Comparison of ENCODE assay signal across 9 cellular contexts in genomic region chr6:44255848-44256247, GRCh38. TPM values are rescaled to one million over a fixed set of nuclear protein-coding genes. Genes with fewer than 3 reads are reported as not detected.
DNase-seq lines count a peak whose midpoint lies in the region; ATAC-seq and TF ChIP-seq lines count a peak whose summit lies in the region.
"Had no signal": no experiment of that assay in that cellular context is flagged by ENCODE, and none has a peak within 500 bp of the region (broad histone marks: within the 10 kb centered on the region; RNA-seq: fewer than 3 reads in every experiment).

No MANE protein-coding gene starts in this region.

- TF ChIP-seq CTCF in tibial nerve (IDR thresholded peaks at IDR 0.05), result no peak

- no peak for TF ChIP-seq EP300 in tibial nerve (IDR thresholded peaks at IDR 0.05)

- H3K27ac ChIP-seq in iPS-18a (ENCODE audit: low read length) (no peak overlapping the region), tibial nerve (peak overlapping the region; percentile 88 to 99 (median 93))

- peaks cover 7% of the 10 kb centered on the region for H3K4me1 ChIP-seq in iPS-18a (ENCODE audit: control insufficient read depth, low read depth, low read length)
- H3K4me1 ChIP-seq in tibial nerve, result peaks cover 0 to 58% (median 15%) of the 10 kb centered on the region in 4 donors

- H3K4me1 Mint-ChIP-seq in activated T-cell treated with anti-CD3 and anti-CD28 coated beads, Interleukin-2, amount 50 U/mL, for 24 hours (ENCODE audit: low read depth), result peaks cover 68% of the 10 kb centered on the region
- peaks cover 51% of the 10 kb centered on the region for H3K4me1 Mint-ChIP-seq in activated T-helper 2 cell treated with anti-CD3 and anti-CD28 coated beads, Interferon-gamma antibody, Interleukin-2, Interleukin-4, amounts not matched to agents 10 μg/mL and 5 μg/mL and 100 μg/mL, durations not matched to agents 14 hours and 24 hours and 36 hours (ENCODE audit: low read depth)

- H3K4me3 Mint-ChIP-seq in activated T-cell treated with anti-CD3 and anti-CD28 coated beads, Interleukin-2, amount 50 U/mL, for 24 hours, result peak overlapping the region; percentile 85
- peak overlapping the region; percentile 84 for H3K4me3 Mint-ChIP-seq in activated T-helper 2 cell treated with anti-CD3 and anti-CD28 coated beads, Interferon-gamma antibody, Interleukin-2, Interleukin-4, amounts not matched to agents 10 μg/mL and 5 μg/mL and 100 μg/mL, durations not matched to agents 14 hours and 24 hours and 36 hours (ENCODE audit: low read depth)

- intact Hi-C loops in activated T-helper 2 cell treated with anti-CD3 and anti-CD28 coated beads, Interferon-gamma antibody, Interleukin-2, Interleukin-4, amounts not matched to agents 10 μg/mL and 5 μg/mL and 100 μg/mL, durations not matched to agents 14 hours and 24 hours and 36 hours (cut with micrococcal nuclease), result loop anchor here (1.0 to 5.0 kb wide), 5 partner anchors 9 to 619 kb away; partner anchors contain the start of genes HSP90AB1, MAD2L1BP and VEGFA

- peaks cover 92% of the 10 kb centered on the region for H3K36me3 Mint-ChIP-seq in activated T-cell treated with anti-CD3 and anti-CD28 coated beads, Interleukin-2, amount 50 U/mL, for 24 hours (ENCODE audit: low read depth)
- peaks cover 77% of the 10 kb centered on the region for H3K36me3 Mint-ChIP-seq in activated T-helper 2 cell treated with anti-CD3 and anti-CD28 coated beads, Interferon-gamma antibody, Interleukin-2, Interleukin-4, amounts not matched to agents 10 μg/mL and 5 μg/mL and 100 μg/mL, durations not matched to agents 14 hours and 24 hours and 36 hours (ENCODE audit: low read depth)

- H3K27me3 ChIP-seq in iPS-18a (ENCODE audit: control insufficient read depth, insufficient read depth, low read length) (no peaks in the 10 kb centered on the region), tibial nerve (no peaks in the 10 kb centered on the region)

- H3K27me3 Mint-ChIP-seq in activated T-cell treated with anti-CD3 and anti-CD28 coated beads, Interleukin-2, amount 50 U/mL, for 24 hours, result no peaks in the 10 kb centered on the region
- H3K27me3 Mint-ChIP-seq in activated T-helper 2 cell treated with anti-CD3 and anti-CD28 coated beads, Interferon-gamma antibody, Interleukin-2, Interleukin-4, amounts not matched to agents 10 μg/mL and 5 μg/mL and 100 μg/mL, durations not matched to agents 14 hours and 24 hours and 36 hours (ENCODE audit: low read depth), result no peaks in the 10 kb centered on the region

- no peaks in the 10 kb centered on the region for H3K9me3 Mint-ChIP-seq in activated T-cell treated with anti-CD3 and anti-CD28 coated beads, Interleukin-2, amount 50 U/mL, for 24 hours
- H3K9me3 Mint-ChIP-seq in activated T-helper 2 cell treated with anti-CD3 and anti-CD28 coated beads, Interferon-gamma antibody, Interleukin-2, Interleukin-4, amounts not matched to agents 10 μg/mL and 5 μg/mL and 100 μg/mL, durations not matched to agents 14 hours and 24 hours and 36 hours, result no peaks in the 10 kb centered on the region

- H3K36me3 ChIP-seq in iPS-18a (ENCODE audit: control insufficient read depth, low read depth, low read length) (peaks cover 70% of the 10 kb centered on the region), tibial nerve (peaks cover 6 to 70% (median 27%) of the 10 kb centered on the region in 3 donors)

- H3K9me3 ChIP-seq in iPS-18a (ENCODE audit: control insufficient read depth, low read depth, low read length) (no peaks in the 10 kb centered on the region), tibial nerve (no peaks in the 10 kb centered on the region)

- TF ChIP-seq POLR2A in tibial nerve (IDR thresholded peaks at IDR 0.05), result no peak

- peak overlapping the region; percentile 93 for H3K4me3 ChIP-seq in iPS-18a (ENCODE audit: low read length)
- H3K4me3 ChIP-seq in tibial nerve, result peak overlapping the region in 2 of 4 donors; percentile 62 to 75

- ATAC-seq in HG02970 (IDR thresholded peaks at IDR 0.05; ENCODE audit: low FRiP score, unreplicated experiment), result no peak

- DNase-seq in activated T-cell treated with anti-CD3 and anti-CD28 coated beads, Interleukin-2, amount 50 U/mL, for 24 hours, result no peak
- DNase-seq in activated T-cell treated with anti-CD3 and anti-CD28 coated beads for 4 hours (no peak), tibial nerve (ENCODE audit: low spot score in 2 of 2) (no peak), NOMO-1 (lab: John Stamatoyannopoulos, UW; ENCODE audit: unreplicated experiment in 2 of 2) (no peak), NCI-H345 treated with DMSO at 0.1 percent for 48 hours (lab: John Stamatoyannopoulos, UW; ENCODE audit: unreplicated experiment) (no peak)
- no peak for DNase-seq in activated T-helper 2 cell treated with anti-CD3 and anti-CD28 coated beads, Interferon-gamma antibody, Interleukin-2, Interleukin-4, amounts not matched to agents 10 μg/mL and 5 μg/mL and 100 μg/mL, durations not matched to agents 14 hours and 24 hours and 36 hours (ENCODE audit: low spot score)
- DNase-seq: NCI-H1930 had no signal

- peak overlapping the region; percentile 89 for H3K9ac ChIP-seq in iPS-18a (ENCODE audit: low read length)

- H3K27ac Mint-ChIP-seq in activated T-cell treated with anti-CD3 and anti-CD28 coated beads, Interleukin-2, amount 50 U/mL, for 24 hours, result peak overlapping the region; percentile 100
- H3K27ac Mint-ChIP-seq in activated T-helper 2 cell treated with anti-CD3 and anti-CD28 coated beads, Interferon-gamma antibody, Interleukin-2, Interleukin-4, amounts not matched to agents 10 μg/mL and 5 μg/mL and 100 μg/mL, durations not matched to agents 14 hours and 24 hours and 36 hours, result peak overlapping the region; percentile 72

- 32 to 40% methylated on average over 2 of the region's 2 CpGs for WGBS in tibial nerve, 2 donors

RNA-seq across cellular contexts. Expression of gene SLC35B2, which starts 1.5 kb away (rescaled TPM):
- 27.6 and 29.6 TPM in 2 replicates for total RNA-seq in activated T-helper 2 cell treated with anti-CD3 and anti-CD28 coated beads, Interferon-gamma antibody, Interleukin-2, Interleukin-4, amounts not matched to agents 10 μg/mL and 5 μg/mL and 100 μg/mL, durations not matched to agents 14 hours and 24 hours and 36 hours
- 10 to 100 TPM; 28.0 to 34.1 (median 33.1) TPM for total RNA-seq in tibial nerve

RNA-seq across cellular contexts. Expression of gene HSP90AB1, which starts 8.9 kb away (rescaled TPM):
- 2,402 and 2,404 TPM in 2 replicates for total RNA-seq in activated T-helper 2 cell treated with anti-CD3 and anti-CD28 coated beads, Interferon-gamma antibody, Interleukin-2, Interleukin-4, amounts not matched to agents 10 μg/mL and 5 μg/mL and 100 μg/mL, durations not matched to agents 14 hours and 24 hours and 36 hours
- total RNA-seq in tibial nerve, result 100 to 1,000 TPM; 485 to 580 (median 543) TPM

RNA-seq across cellular contexts. Expression of gene NFKBIE, which starts 9.5 kb away (rescaled TPM):
- total RNA-seq in activated T-helper 2 cell treated with anti-CD3 and anti-CD28 coated beads, Interferon-gamma antibody, Interleukin-2, Interleukin-4, amounts not matched to agents 10 μg/mL and 5 μg/mL and 100 μg/mL, durations not matched to agents 14 hours and 24 hours and 36 hours, result 23.8 and 25.1 TPM in 2 replicates
- 10 to 100 TPM; 12.7 to 20.7 (median 16.0) TPM for total RNA-seq in tibial nerve

RNA-seq across cellular contexts. Expression of gene TMEM151B, which starts 14.4 kb away (rescaled TPM):
- 0.05 TPM in 1 of 2 replicates, not detected in the other for total RNA-seq in activated T-helper 2 cell treated with anti-CD3 and anti-CD28 coated beads, Interferon-gamma antibody, Interleukin-2, Interleukin-4, amounts not matched to agents 10 μg/mL and 5 μg/mL and 100 μg/mL, durations not matched to agents 14 hours and 24 hours and 36 hours
- total RNA-seq in tibial nerve, result under 1 TPM in 1 of 4 donors, not detected in 3; 0.42 TPM

RNA-seq across cellular contexts. Expression of gene SLC29A1, which starts 32.5 kb away (rescaled TPM):
- 125 and 134 TPM in 2 replicates for total RNA-seq in activated T-helper 2 cell treated with anti-CD3 and anti-CD28 coated beads, Interferon-gamma antibody, Interleukin-2, Interleukin-4, amounts not matched to agents 10 μg/mL and 5 μg/mL and 100 μg/mL, durations not matched to agents 14 hours and 24 hours and 36 hours
- 10 to 100 TPM; 51.4 to 83.1 (median 63.8) TPM for total RNA-seq in tibial nerve
